8 cellular contexts compared by ENCODE assay signal in the genomic region with DNA sequence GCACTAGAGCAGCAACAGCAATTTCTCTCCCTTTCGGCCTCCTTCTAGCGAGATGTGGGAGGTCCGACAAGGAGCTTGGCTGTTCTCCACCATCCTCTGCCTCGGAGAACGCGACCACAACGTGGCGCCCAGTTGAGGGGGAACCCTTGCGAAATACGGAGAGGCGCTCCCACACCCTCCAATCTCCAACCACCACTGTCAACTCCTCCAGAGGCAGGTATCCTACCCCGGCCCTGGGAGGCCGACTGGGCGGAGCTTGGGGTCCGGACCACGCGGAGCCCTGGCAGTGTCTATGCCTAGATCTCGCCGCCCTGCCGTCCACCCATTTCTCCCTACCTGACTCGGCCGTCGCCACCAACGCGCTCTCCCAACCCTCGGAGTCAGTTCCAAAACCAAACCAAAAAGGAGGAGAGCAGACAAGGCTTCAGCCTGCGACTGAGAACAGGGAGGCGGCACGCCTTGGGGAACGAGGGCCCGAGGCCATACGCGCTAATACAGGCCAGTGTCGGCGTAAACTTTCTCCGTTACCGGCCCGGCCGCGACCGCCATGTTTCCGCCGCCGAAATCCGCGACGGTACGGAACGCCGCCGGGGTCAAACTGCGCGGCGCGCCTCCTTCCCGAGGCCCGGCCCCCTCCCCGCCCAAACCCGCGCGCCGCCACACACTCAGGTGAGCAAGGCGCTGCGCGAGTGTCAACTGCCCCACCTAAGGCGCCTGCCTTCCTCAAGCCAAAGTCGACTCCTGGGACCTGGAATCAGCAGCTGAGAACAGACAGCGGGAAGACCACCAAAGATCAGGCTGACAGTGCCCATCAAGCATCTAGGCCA. TPM values are rescaled to one million over a fixed set of nuclear protein-coding genes. Genes with fewer than 3 reads are reported as not detected.
A peak's percentile ranks its signal among the peaks of the same experiment; 100 is the strongest.
DNase-seq lines count a peak whose midpoint lies in the region; ATAC-seq and TF ChIP-seq lines count a peak whose summit lies in the region.

Gene TMEM168, minus strand, starts transcription at position 570 of the 827 bp plus-strand sequence. CDS start 5,568 bp downstream, outside the sequence.

- H3K4me3 ChIP-seq in NT2/D1 (ENCODE audit: insufficient read length, low read depth) (peak within 1 kb of the TSS; percentile 84), endodermal cell (ENCODE audit: low read length) (peak within 1 kb of the TSS; percentile 96)

- peaks cover 8% of the 10 kb centered on the region for H3K36me3 Mint-ChIP-seq in endodermal cell (ENCODE audit: low read depth)

- ATAC-seq in GM19467 (IDR thresholded peaks at IDR 0.05; ENCODE audit: unreplicated experiment): peak; percentile 82

- H3K9ac ChIP-seq in NT2/D1 (ENCODE audit: insufficient read length, low read depth): peak within 1 kb of the TSS; percentile 93
- peak within 1 kb of the TSS; percentile 71 for H3K9ac ChIP-seq in endodermal cell (ENCODE audit: extremely low read depth, low read length, poor library complexity, severe bottlenecking)

- H3K4me1 ChIP-seq in NT2/D1 (ENCODE audit: insufficient read depth, insufficient read length): peaks cover 2% of the 10 kb centered on the region
- no peaks in the 10 kb centered on the region for H3K4me1 ChIP-seq in endodermal cell (ENCODE audit: control insufficient read depth, insufficient read depth, low read length)

- H3K4me1 Mint-ChIP-seq in endodermal cell: peaks cover 13% of the 10 kb centered on the region

- no peak for TF ChIP-seq CTCF in endodermal cell (conservative IDR thresholded peaks at IDR 0.05)

- H3K27ac ChIP-seq in endodermal cell (ENCODE audit: low read depth, low read length): peak within 1 kb of the TSS; percentile 74

- WGBS in endodermal cell (ENCODE audit: insufficient coverage in 1 of 2, insufficient read length in 1 of 2), 2 experiments: 1 to 2% methylated on average over 24 to 68 of the region's 68 CpGs

- H3K27me3 Mint-ChIP-seq in endodermal cell (ENCODE audit: insufficient read depth): no peaks in the 10 kb centered on the region

- H3K27ac Mint-ChIP-seq in endodermal cell: peak within 1 kb of the TSS; percentile 96

- H3K9me3 Mint-ChIP-seq in endodermal cell: no peaks in the 10 kb centered on the region

- H3K9me3 ChIP-seq in NT2/D1 (ENCODE audit: insufficient read depth, low read length) (no peaks in the 10 kb centered on the region), endodermal cell (ENCODE audit: control insufficient read depth, low read length) (no peaks in the 10 kb centered on the region)

- DNase-seq in COLO668 (lab: John Stamatoyannopoulos, UW; ENCODE audit: unreplicated experiment) (peak; percentile 87), HS-27A (ENCODE audit: low read depth) (peak; percentile 34), NT2/D1 (ENCODE audit: low read depth, low spot score) (peak; percentile 57), endodermal cell (peak; percentile 93), mesenteric fat pad (ENCODE audit: low spot score) (peak; percentile 95)
- peak; percentile 59 for DNase-seq in activated CD8-positive, alpha-beta memory T cell treated with anti-CD3 and anti-CD28 coated beads, Interleukin-2, amount 50 U/mL, for 1 hour (ENCODE audit: extremely low read depth)
- DNase-seq in stimulated activated CD8-positive, alpha-beta memory T cell treated with anti-CD3 and anti-CD28 coated beads, Interleukin-15, amount 100 ng/mL, for 1 hour (ENCODE audit: low read depth): peak; percentile 78

- no peaks in the 10 kb centered on the region for H3K36me3 ChIP-seq in NT2/D1 (ENCODE audit: insufficient read depth, insufficient read length, low read length)
- no peaks in the 10 kb centered on the region for H3K36me3 ChIP-seq in endodermal cell (ENCODE audit: control insufficient read depth, insufficient read depth, low read length)

- no peaks in the 10 kb centered on the region for H3K27me3 ChIP-seq in NT2/D1 (ENCODE audit: insufficient read depth, insufficient read length)
- H3K27me3 ChIP-seq in endodermal cell (ENCODE audit: control insufficient read depth, insufficient read depth, low read length, poor library complexity, severe bottlenecking): no peaks in the 10 kb centered on the region

- peak within 1 kb of the TSS; percentile 81 for H3K4me3 Mint-ChIP-seq in endodermal cell

RNA-seq across cellular contexts. Expression of gene TMEM168, which starts in this region (rescaled TPM):
- 10 to 100 TPM; 14.9 to 16.5 TPM for total RNA-seq in endodermal cell
- 17.8 TPM for polyA plus RNA-seq in endodermal cell (2013, experiment 1 of 2)
- 17.8 TPM for polyA plus RNA-seq in endodermal cell (2013, experiment 2 of 2)
- total RNA-seq in mesenteric fat pad: 26.8 TPM

Comparison
In these comparisons a context has a peak if more than half of its experiments do, and no peak if none do; other contexts are left out.
1. Peak in every context shown above with its lines: DNase-seq, ATAC-seq, H3K4me3 ChIP-seq and H3K27ac ChIP-seq.
2. DNase-seq: peak in every context shown above with its lines; median percentile 95 in mesenteric fat pad; 93 in endodermal cell; 87 in COLO668; 78 in stimulated activated CD8-positive, alpha-beta memory T cell treated with anti-CD3 and anti-CD28 coated beads, Interleukin-15, amount 100 ng/mL, for 1 hour; 59 in activated CD8-positive, alpha-beta memory T cell treated with anti-CD3 and anti-CD28 coated beads, Interleukin-2, amount 50 U/mL, for 1 hour; 57 in NT2/D1; 34 in HS-27A.